ENCODE assay signal across 1 cellular context in genomic region chr1:22835920-22836319, GRCh38.
TF ChIP-seq lines count a peak whose summit lies in the region.

No MANE protein-coding gene starts in this region.

TF ChIP-seq in GM23338, 12 proteins besides CTCF, POLR2A, EP300 and RAD21:
- TF ChIP-seq ZNF462 (CRISPR knock-in tag; IDR thresholded peaks at IDR 0.05): no peak
TF ChIP-seq in GM23338: peak in this region for 0.
